In the genomic region with DNA sequence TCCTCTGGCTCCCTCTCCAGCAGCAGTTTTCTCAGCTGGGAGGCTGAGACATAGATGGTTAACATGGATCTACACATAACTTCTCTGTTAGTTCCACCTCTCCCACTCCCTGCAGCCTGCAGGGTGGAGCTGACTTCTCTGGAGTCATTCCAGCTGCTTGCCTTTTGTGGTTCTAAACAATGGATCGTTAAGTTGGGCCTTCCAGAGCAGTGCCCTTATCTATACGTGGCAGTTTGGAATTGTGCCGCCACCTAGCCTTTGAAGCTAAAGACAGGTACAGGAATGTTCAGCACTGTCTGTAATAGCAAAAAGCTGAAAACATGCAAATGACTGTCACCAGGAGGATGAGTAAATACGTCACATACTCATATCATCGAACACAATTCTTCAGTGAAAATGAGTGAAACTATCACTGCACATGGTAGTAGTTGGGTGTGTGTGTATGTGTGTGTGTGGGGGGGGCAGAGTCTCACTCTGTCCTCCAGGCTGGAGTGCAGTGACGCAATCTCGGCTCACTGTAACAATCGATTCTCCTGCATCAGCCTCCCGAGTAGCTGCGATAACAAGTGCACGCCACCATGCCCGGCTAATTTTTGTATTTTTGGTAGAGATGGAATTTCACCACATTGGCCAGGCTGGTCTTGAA, we compare ENCODE assay signal across 1 cellular context.
TF ChIP-seq lines count a peak whose summit lies in the region.

No MANE protein-coding gene starts in this region.

TF ChIP-seq in K562, 482 proteins besides CTCF, POLR2A, EP300 and RAD21 (continued from another document and continues in another):
- TF ChIP-seq, protein P1, sequence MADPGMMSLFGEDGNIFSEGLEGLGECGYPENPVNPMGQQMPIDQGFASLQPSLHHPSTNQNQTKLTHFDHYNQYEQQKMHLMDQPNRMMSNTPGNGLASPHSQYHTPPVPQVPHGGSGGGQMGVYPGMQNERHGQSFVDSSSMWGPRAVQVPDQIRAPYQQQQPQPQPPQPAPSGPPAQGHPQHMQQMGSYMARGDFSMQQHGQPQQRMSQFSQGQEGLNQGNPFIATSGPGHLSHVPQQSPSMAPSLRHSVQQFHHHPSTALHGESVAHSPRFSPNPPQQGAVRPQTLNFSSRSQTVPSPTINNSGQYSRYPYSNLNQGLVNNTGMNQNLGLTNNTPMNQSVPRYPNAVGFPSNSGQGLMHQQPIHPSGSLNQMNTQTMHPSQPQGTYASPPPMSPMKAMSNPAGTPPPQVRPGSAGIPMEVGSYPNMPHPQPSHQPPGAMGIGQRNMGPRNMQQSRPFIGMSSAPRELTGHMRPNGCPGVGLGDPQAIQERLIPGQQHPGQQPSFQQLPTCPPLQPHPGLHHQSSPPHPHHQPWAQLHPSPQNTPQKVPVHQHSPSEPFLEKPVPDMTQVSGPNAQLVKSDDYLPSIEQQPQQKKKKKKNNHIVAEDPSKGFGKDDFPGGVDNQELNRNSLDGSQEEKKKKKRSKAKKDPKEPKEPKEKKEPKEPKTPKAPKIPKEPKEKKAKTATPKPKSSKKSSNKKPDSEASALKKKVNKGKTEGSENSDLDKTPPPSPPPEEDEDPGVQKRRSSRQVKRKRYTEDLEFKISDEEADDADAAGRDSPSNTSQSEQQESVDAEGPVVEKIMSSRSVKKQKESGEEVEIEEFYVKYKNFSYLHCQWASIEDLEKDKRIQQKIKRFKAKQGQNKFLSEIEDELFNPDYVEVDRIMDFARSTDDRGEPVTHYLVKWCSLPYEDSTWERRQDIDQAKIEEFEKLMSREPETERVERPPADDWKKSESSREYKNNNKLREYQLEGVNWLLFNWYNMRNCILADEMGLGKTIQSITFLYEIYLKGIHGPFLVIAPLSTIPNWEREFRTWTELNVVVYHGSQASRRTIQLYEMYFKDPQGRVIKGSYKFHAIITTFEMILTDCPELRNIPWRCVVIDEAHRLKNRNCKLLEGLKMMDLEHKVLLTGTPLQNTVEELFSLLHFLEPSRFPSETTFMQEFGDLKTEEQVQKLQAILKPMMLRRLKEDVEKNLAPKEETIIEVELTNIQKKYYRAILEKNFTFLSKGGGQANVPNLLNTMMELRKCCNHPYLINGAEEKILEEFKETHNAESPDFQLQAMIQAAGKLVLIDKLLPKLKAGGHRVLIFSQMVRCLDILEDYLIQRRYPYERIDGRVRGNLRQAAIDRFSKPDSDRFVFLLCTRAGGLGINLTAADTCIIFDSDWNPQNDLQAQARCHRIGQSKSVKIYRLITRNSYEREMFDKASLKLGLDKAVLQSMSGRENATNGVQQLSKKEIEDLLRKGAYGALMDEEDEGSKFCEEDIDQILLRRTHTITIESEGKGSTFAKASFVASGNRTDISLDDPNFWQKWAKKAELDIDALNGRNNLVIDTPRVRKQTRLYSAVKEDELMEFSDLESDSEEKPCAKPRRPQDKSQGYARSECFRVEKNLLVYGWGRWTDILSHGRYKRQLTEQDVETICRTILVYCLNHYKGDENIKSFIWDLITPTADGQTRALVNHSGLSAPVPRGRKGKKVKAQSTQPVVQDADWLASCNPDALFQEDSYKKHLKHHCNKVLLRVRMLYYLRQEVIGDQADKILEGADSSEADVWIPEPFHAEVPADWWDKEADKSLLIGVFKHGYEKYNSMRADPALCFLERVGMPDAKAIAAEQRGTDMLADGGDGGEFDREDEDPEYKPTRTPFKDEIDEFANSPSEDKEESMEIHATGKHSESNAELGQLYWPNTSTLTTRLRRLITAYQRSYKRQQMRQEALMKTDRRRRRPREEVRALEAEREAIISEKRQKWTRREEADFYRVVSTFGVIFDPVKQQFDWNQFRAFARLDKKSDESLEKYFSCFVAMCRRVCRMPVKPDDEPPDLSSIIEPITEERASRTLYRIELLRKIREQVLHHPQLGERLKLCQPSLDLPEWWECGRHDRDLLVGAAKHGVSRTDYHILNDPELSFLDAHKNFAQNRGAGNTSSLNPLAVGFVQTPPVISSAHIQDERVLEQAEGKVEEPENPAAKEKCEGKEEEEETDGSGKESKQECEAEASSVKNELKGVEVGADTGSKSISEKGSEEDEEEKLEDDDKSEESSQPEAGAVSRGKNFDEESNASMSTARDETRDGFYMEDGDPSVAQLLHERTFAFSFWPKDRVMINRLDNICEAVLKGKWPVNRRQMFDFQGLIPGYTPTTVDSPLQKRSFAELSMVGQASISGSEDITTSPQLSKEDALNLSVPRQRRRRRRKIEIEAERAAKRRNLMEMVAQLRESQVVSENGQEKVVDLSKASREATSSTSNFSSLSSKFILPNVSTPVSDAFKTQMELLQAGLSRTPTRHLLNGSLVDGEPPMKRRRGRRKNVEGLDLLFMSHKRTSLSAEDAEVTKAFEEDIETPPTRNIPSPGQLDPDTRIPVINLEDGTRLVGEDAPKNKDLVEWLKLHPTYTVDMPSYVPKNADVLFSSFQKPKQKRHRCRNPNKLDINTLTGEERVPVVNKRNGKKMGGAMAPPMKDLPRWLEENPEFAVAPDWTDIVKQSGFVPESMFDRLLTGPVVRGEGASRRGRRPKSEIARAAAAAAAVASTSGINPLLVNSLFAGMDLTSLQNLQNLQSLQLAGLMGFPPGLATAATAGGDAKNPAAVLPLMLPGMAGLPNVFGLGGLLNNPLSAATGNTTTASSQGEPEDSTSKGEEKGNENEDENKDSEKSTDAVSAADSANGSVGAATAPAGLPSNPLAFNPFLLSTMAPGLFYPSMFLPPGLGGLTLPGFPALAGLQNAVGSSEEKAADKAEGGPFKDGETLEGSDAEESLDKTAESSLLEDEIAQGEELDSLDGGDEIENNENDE (IDR thresholded peaks at IDR 0.05; ENCODE audit: low read depth, low read length): no peak
- TF ChIP-seq POLR2AphosphoS2 (IDR thresholded peaks at IDR 0.05; ENCODE audit: low read length) (no peak), ZNF586 (CRISPR knock-in tag; conservative IDR thresholded peaks at IDR 0.05) (no peak), ARHGAP35 (IDR thresholded peaks at IDR 0.05; ENCODE audit: partially characterized antibody) (no peak), CEBPB (tag; IDR thresholded peaks at IDR 0.05) (peak; percentile 96), GTF2F1 (IDR thresholded peaks at IDR 0.05; ENCODE audit: low read depth, low read length) (no peak), NRF1 (conservative IDR thresholded peaks at IDR 0.05 in 1 of 2, IDR thresholded peaks at IDR 0.05 in 1 of 2) (peak in 1 of 2 experiments; percentile 22; a peak in 1 of 4 replicates), SRSF3 (IDR thresholded peaks at IDR 0.05; ENCODE audit: insufficient read depth, low read length) (no peak), ZNF347 (CRISPR knock-in tag; IDR thresholded peaks at IDR 0.05; ENCODE audit: low read depth) (no peak), JUND (IDR thresholded peaks at IDR 0.05; ENCODE audit: borderline replicate concordance, low read depth, low read length) (no peak; the same call in 1 of the 2 replicates), JUND (tag; IDR thresholded peaks at IDR 0.05; ENCODE audit: borderline replicate concordance, low read depth, low read length) (no peak; the same call in 1 of the 3 replicates), ZNF224 (CRISPR knock-in tag; IDR thresholded peaks at IDR 0.05) (no peak), PHF21A (IDR thresholded peaks at IDR 0.05; ENCODE audit: borderline replicate concordance, low read depth) (no peak), MEIS2 (IDR thresholded peaks at IDR 0.05; ENCODE audit: partially characterized antibody) (no peak), RNF2 (IDR thresholded peaks at IDR 0.05) (no peak), ESRRB (CRISPR knock-in tag; IDR thresholded peaks at IDR 0.05; ENCODE audit: borderline replicate concordance) (no peak), HDAC2 (IDR thresholded peaks at IDR 0.05) (0 out of 2 replicates have a peak, but pooled peaks have one; percentile 57), ETV1 (tag; conservative IDR thresholded peaks at IDR 0.05; ENCODE audit: low read depth) (no peak), ADNP (tag; IDR thresholded peaks at IDR 0.05) (0 out of 2 replicates have a peak, but pooled peaks have one; percentile 34), ZC3H4 (CRISPR knock-in tag; IDR thresholded peaks at IDR 0.05; ENCODE audit: borderline replicate concordance) (no peak), BMI1 (IDR thresholded peaks at IDR 0.05; ENCODE audit: low read length) (no peak), CEBPG (CRISPR knock-in tag; IDR thresholded peaks at IDR 0.05) (peak; percentile 66), CEBPG (tag; conservative IDR thresholded peaks at IDR 0.05 in 1 of 2, IDR thresholded peaks at IDR 0.05 in 1 of 2) (peak; percentile 72 to 80), XRCC4 (IDR thresholded peaks at IDR 0.05; ENCODE audit: extremely low read depth, insufficient read depth, insufficient read length) (no peak), ZNF507 (tag; conservative IDR thresholded peaks at IDR 0.05) (no peak), NEUROD1 (IDR thresholded peaks at IDR 0.05; ENCODE audit: borderline replicate concordance, low read depth, low read length, partially characterized antibody) (no peak), TRIM24 (IDR thresholded peaks at IDR 0.05) (peak in 1 of 2 experiments; percentile 64; a peak in 2 of 4 replicates)
- TF ChIP-seq, protein P2, sequence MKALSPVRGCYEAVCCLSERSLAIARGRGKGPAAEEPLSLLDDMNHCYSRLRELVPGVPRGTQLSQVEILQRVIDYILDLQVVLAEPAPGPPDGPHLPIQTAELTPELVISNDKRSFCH (CRISPR knock-in tag; IDR thresholded peaks at IDR 0.05): no peak
- TF ChIP-seq, protein P2 (tag; IDR thresholded peaks at IDR 0.05): no peak
- TF ChIP-seq, protein P3, sequence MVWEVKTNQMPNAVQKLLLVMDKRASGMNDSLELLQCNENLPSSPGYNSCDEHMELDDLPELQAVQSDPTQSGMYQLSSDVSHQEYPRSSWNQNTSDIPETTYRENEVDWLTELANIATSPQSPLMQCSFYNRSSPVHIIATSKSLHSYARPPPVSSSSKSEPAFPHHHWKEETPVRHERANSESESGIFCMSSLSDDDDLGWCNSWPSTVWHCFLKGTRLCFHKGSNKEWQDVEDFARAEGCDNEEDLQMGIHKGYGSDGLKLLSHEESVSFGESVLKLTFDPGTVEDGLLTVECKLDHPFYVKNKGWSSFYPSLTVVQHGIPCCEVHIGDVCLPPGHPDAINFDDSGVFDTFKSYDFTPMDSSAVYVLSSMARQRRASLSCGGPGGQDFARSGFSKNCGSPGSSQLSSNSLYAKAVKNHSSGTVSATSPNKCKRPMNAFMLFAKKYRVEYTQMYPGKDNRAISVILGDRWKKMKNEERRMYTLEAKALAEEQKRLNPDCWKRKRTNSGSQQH (CRISPR knock-in tag; IDR thresholded peaks at IDR 0.05): no peak
- TF ChIP-seq, protein P4, sequence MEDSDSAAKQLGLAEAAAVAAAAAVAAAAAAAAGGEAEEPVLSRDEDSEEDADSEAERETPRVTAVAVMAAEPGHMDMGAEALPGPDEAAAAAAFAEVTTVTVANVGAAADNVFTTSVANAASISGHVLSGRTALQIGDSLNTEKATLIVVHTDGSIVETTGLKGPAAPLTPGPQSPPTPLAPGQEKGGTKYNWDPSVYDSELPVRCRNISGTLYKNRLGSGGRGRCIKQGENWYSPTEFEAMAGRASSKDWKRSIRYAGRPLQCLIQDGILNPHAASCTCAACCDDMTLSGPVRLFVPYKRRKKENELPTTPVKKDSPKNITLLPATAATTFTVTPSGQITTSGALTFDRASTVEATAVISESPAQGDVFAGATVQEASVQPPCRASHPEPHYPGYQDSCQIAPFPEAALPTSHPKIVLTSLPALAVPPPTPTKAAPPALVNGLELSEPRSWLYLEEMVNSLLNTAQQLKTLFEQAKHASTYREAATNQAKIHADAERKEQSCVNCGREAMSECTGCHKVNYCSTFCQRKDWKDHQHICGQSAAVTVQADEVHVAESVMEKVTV (CRISPR knock-in tag; IDR thresholded peaks at IDR 0.05): no peak
- TF ChIP-seq, protein P5, sequence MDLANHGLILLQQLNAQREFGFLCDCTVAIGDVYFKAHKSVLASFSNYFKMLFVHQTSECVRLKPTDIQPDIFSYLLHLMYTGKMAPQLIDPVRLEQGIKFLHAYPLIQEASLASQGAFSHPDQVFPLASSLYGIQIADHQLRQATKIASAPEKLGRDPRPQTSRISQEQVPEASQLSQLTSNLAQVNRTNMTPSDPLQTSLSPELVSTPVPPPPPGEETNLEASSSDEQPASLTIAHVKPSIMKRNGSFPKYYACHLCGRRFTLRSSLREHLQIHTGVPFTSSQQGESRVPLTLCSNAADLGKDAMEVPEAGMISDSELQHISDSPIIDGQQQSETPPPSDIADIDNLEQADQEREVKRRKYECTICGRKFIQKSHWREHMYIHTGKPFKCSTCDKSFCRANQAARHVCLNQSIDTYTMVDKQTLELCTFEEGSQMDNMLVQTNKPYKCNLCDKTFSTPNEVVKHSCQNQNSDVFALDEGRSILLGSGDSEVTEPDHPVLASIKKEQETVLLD (IDR thresholded peaks at IDR 0.05): no peak
- TF ChIP-seq, protein P6, sequence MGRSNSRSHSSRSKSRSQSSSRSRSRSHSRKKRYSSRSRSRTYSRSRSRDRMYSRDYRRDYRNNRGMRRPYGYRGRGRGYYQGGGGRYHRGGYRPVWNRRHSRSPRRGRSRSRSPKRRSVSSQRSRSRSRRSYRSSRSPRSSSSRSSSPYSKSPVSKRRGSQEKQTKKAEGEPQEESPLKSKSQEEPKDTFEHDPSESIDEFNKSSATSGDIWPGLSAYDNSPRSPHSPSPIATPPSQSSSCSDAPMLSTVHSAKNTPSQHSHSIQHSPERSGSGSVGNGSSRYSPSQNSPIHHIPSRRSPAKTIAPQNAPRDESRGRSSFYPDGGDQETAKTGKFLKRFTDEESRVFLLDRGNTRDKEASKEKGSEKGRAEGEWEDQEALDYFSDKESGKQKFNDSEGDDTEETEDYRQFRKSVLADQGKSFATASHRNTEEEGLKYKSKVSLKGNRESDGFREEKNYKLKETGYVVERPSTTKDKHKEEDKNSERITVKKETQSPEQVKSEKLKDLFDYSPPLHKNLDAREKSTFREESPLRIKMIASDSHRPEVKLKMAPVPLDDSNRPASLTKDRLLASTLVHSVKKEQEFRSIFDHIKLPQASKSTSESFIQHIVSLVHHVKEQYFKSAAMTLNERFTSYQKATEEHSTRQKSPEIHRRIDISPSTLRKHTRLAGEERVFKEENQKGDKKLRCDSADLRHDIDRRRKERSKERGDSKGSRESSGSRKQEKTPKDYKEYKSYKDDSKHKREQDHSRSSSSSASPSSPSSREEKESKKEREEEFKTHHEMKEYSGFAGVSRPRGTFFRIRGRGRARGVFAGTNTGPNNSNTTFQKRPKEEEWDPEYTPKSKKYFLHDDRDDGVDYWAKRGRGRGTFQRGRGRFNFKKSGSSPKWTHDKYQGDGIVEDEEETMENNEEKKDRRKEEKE (IDR thresholded peaks at IDR 0.05; ENCODE audit: borderline replicate concordance in 1 of 2, control insufficient read depth in 1 of 2, low read depth in 2 of 2, low read length in 1 of 2): no peak
- TF ChIP-seq, protein P7, sequence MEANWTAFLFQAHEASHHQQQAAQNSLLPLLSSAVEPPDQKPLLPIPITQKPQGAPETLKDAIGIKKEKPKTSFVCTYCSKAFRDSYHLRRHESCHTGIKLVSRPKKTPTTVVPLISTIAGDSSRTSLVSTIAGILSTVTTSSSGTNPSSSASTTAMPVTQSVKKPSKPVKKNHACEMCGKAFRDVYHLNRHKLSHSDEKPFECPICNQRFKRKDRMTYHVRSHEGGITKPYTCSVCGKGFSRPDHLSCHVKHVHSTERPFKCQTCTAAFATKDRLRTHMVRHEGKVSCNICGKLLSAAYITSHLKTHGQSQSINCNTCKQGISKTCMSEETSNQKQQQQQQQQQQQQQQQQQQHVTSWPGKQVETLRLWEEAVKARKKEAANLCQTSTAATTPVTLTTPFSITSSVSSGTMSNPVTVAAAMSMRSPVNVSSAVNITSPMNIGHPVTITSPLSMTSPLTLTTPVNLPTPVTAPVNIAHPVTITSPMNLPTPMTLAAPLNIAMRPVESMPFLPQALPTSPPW (CRISPR knock-in tag; IDR thresholded peaks at IDR 0.05): peak; percentile 23
- TF ChIP-seq, protein P8, sequence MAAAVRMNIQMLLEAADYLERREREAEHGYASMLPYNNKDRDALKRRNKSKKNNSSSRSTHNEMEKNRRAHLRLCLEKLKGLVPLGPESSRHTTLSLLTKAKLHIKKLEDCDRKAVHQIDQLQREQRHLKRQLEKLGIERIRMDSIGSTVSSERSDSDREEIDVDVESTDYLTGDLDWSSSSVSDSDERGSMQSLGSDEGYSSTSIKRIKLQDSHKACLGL (CRISPR knock-in tag; IDR thresholded peaks at IDR 0.05; ENCODE audit: borderline replicate concordance, poor library complexity, severe bottlenecking): no peak
